In genomic region chr10:14604181-14605142, GRCh38 we compare ENCODE assay signal across 8 cellular contexts.
DNase-seq lines count a peak whose midpoint lies in the region; ATAC-seq and TF ChIP-seq lines count a peak whose summit lies in the region.

No MANE protein-coding gene starts in this region.

- peaks cover under 1% of the 10 kb centered on the region for H3K27me3 Mint-ChIP-seq in activated T-cell treated with anti-CD3 and anti-CD28 coated beads, Interleukin-2, amount 50 U/mL, for 72 hours (ENCODE audit: low read depth)

- H3K27ac Mint-ChIP-seq in activated T-cell treated with anti-CD3 and anti-CD28 coated beads, Interleukin-2, amount 50 U/mL, for 72 hours, result peak overlapping the region; percentile 94

- H3K9me3 Mint-ChIP-seq in activated T-cell treated with anti-CD3 and anti-CD28 coated beads, Interleukin-2, amount 50 U/mL, for 72 hours, result peaks cover 8% of the 10 kb centered on the region in 2 donors

- WGBS in esophagus, 2 donors, result 1 to 3% methylated on average over 28 to 94 of the region's 94 CpGs

- peaks cover 0 to 3% of the 10 kb centered on the region in 2 donors for H3K4me1 ChIP-seq in esophagus (ENCODE audit: control insufficient read depth in 2 of 2, insufficient read depth in 2 of 2, low read length in 1 of 2)
- H3K4me1 ChIP-seq in mucosa of stomach (ENCODE audit: control insufficient read depth, insufficient read depth, low read length), result peaks cover 20% of the 10 kb centered on the region

- peak overlapping the region; percentile 91 to 93 for H3K4me3 Mint-ChIP-seq in activated T-cell treated with anti-CD3 and anti-CD28 coated beads, Interleukin-2, amount 50 U/mL, for 72 hours

- H3K27me3 ChIP-seq in esophagus (ENCODE audit: control insufficient read depth in 1 of 2, insufficient read depth in 2 of 2, low read length in 2 of 2), result no peaks in the 10 kb centered on the region
- no peaks in the 10 kb centered on the region for H3K27me3 ChIP-seq in mucosa of stomach (ENCODE audit: control insufficient read depth, insufficient read depth, low read length)

- H3K4me1 Mint-ChIP-seq in activated T-cell treated with anti-CD3 and anti-CD28 coated beads, Interleukin-2, amount 50 U/mL, for 72 hours (ENCODE audit: low read depth), result peaks cover 78% of the 10 kb centered on the region

- TF ChIP-seq CTCF in AG09309 (IDR thresholded peaks at IDR 0.05; ENCODE audit: control insufficient read depth, insufficient read depth, low read depth, low read length, missing control alignments), result no peak

- H3K27ac ChIP-seq in esophagus (ENCODE audit: low read depth in 2 of 2, low read length in 1 of 2), result peak overlapping the region; percentile 70 to 76

- DNase-seq in AG09309 (ENCODE audit: low read depth) (no peak), NOMO-1 (lab: John Stamatoyannopoulos, UW; ENCODE audit: unreplicated experiment in 2 of 2) (peak; percentile 57 to 76)
- DNase-seq in activated T-cell treated with anti-CD3 and anti-CD28 coated beads, Interleukin-2, amount 50 U/mL, for 72 hours, result peak; percentile 75 to 83
- DNase-seq in stimulated activated CD8-positive, alpha-beta memory T cell treated with anti-CD3 and anti-CD28 coated beads, Interleukin-7, amount 100 ng/mL, for 1 hour (ENCODE audit: low read depth in 2 of 2), result peak; percentile 44 to 53

- H3K36me3 Mint-ChIP-seq in activated T-cell treated with anti-CD3 and anti-CD28 coated beads, Interleukin-2, amount 50 U/mL, for 72 hours (ENCODE audit: insufficient read depth in 2 of 2), result peaks cover 27 to 43% of the 10 kb centered on the region in 2 donors

- H3K36me3 ChIP-seq in esophagus (ENCODE audit: control insufficient read depth in 2 of 2, insufficient read depth in 2 of 2, low read length in 1 of 2), result peaks cover 0 to 3% of the 10 kb centered on the region in 2 donors
- no peaks in the 10 kb centered on the region for H3K36me3 ChIP-seq in mucosa of stomach (ENCODE audit: control insufficient read depth, insufficient read depth, low read length)

- H3K9ac ChIP-seq in mucosa of stomach (ENCODE audit: low read length), result peak overlapping the region; percentile 70

- H3K9me3 ChIP-seq in esophagus (ENCODE audit: control insufficient read depth in 2 of 2, insufficient read depth in 1 of 2, low read depth in 1 of 2, low read length in 1 of 2), result no peaks in the 10 kb centered on the region
- H3K9me3 ChIP-seq in mucosa of stomach (ENCODE audit: control insufficient read depth, low read length), result no peaks in the 10 kb centered on the region

- peak; percentile 39 for ATAC-seq in GM18868 (IDR thresholded peaks at IDR 0.05; ENCODE audit: unreplicated experiment)
- ATAC-seq in HG03108 (IDR thresholded peaks at IDR 0.05; ENCODE audit: unreplicated experiment), result peak; percentile 42
- peak; percentile 56 to 63 for ATAC-seq in activated T-cell treated with anti-CD3 and anti-CD28 coated beads, Interleukin-2, amount 50 U/mL, for 72 hours (replicated peaks in 1 of 2)

- H3K4me3 ChIP-seq in AG09309 (ENCODE audit: control insufficient read depth, low read depth, low read length), result peak overlapping the region; percentile 54
- peak overlapping the region; percentile 59 to 63 for H3K4me3 ChIP-seq in esophagus (ENCODE audit: low read depth in 1 of 2, low read length in 2 of 2)
- peak overlapping the region; percentile 44 for H3K4me3 ChIP-seq in mucosa of stomach (ENCODE audit: low read length)
